22 cellular contexts compared by ENCODE assay signal in the genomic region with DNA sequence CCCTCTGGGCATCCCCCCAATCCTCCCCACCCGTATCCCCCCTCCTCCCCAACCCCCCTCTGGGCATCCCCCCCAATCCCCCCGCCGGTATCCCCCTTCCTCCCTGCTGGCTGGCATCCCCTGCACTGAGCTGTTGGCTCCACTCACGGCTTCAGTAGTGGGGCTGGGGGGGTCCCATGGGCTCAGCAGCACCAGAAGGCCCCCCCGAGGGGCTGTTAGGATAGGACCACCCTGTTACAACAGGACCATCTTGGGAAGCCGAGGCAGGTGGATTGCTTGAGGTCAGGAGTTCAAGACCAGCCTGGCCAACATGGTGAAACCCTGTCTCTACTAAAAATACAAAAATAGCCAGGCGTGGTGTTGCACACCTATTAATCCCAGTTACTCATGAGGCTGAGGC.
"Had no signal": no experiment of that assay in that cellular context is flagged by ENCODE, and none has a peak within 500 bp of the region (broad histone marks: within the 10 kb centered on the region; RNA-seq: fewer than 3 reads in every experiment).

No MANE protein-coding gene starts in this region.

- H3K27me3 ChIP-seq: suprapubic skin, tibial artery, upper lobe of right lung had no signal

- H3K9me3 ChIP-seq: lower lobe of right lung, suprapubic skin, tibial artery, upper lobe of right lung had no signal

- H3K4me1 ChIP-seq: lower lobe of right lung, suprapubic skin, tibial artery, upper lobe of right lung had no signal

- DNase-seq: activated CD4-positive, alpha-beta memory T cell treated with anti-CD3 and anti-CD28 coated beads, Interleukin-2, amount 10 ng/mL, durations not matched to agents 7 days and 5 days; activated CD4-positive, alpha-beta T cell treated with anti-CD3 and anti-CD28 coated beads for 1 hour; activated CD4-positive, alpha-beta T cell treated with anti-CD3 and anti-CD28 coated beads, Interleukin-2, amount 10 ng/mL, durations not matched to agents 7 days and 5 days; activated CD8-positive, alpha-beta memory T cell treated with anti-CD3 and anti-CD28 coated beads, Interleukin-2, amount 50 U/mL, for 48 hours; activated naive CD4-positive, alpha-beta T cell; activated T-cell treated with anti-CD3 and anti-CD28 coated beads, Interleukin-2, amount 50 U/mL, for 24 hours; dermis blood vessel endothelial cell; effector CD4-positive, alpha-beta T cell; hippocampal formation; mesenchymal stem cell; stimulated activated CD4-positive, alpha-beta T cell treated with anti-CD3 and anti-CD28 coated beads, Interleukin-15, amount 100 ng/mL, for 24 hours; stimulated activated CD4-positive, alpha-beta T cell treated with anti-CD3 and anti-CD28 coated beads, Interleukin-2, amount 100 ng/mL, for 24 hours; stimulated activated naive B cell treated with anti-CD40 and anti-IgM and Interleukin-4, amounts not matched to agents 10 μg/mL and 1 μg/mL and 100 μg/mL, for 72 hours; SW 1271; T-helper 9 cell; tibial artery; upper lobe of right lung had no signal

- ATAC-seq: activated naive CD4-positive, alpha-beta T cell treated with anti-CD3 and anti-CD28 coated beads, Interleukin-2, amount 50 U/mL, for 72 hours; stimulated activated naive B cell treated with anti-CD40 and anti-IgM and Interleukin-4, amounts not matched to agents 10 μg/mL and 1 μg/mL and 100 μg/mL, for 72 hours; upper lobe of right lung had no signal

- H3K4me3 ChIP-seq: lower lobe of right lung, smooth muscle cell, suprapubic skin, tibial artery, upper lobe of right lung had no signal

- H3K36me3 ChIP-seq: lower lobe of right lung, suprapubic skin, upper lobe of right lung had no signal

- H3K27ac ChIP-seq: epithelial cell of prostate, lower lobe of right lung, suprapubic skin, tibial artery, upper lobe of right lung had no signal
